Comparison of ENCODE assay signal across 26 cellular contexts in genomic region chr14:31142455-31143087, GRCh38.
"Had no signal": no experiment of that assay in that cellular context is flagged by ENCODE, and none has a peak within 500 bp of the region (broad histone marks: within the 10 kb centered on the region; RNA-seq: fewer than 3 reads in every experiment).

No MANE protein-coding gene starts in this region.

- DNase-seq: colonic mucosa; effector CD8-positive, alpha-beta T cell; endodermal cell; foreskin fibroblast; heart left ventricle; left cardiac atrium; natural killer cell; occipital lobe; pancreas; sigmoid colon; stimulated activated CD4-positive, alpha-beta T cell treated with anti-CD3 and anti-CD28 coated beads, Interleukin-2, amount 100 ng/mL, for 24 hours; stimulated activated CD4-positive, alpha-beta T cell treated with anti-CD3 and anti-CD28 coated beads, Interleukin-4, amount 100 ng/mL, for 24 hours; stimulated activated naive CD8-positive, alpha-beta T cell treated with anti-CD3 and anti-CD28 coated beads, Interleukin-15, Interleukin-2, amounts not matched to agents 100 U/mL and 50 U/mL, for 24 hours; substantia nigra; testis; upper lobe of left lung had no signal

- H3K27ac Mint-ChIP-seq: dendritic cell treated with granulocyte-macrophage colony-stimulating factor and Interleukin-4, amounts not matched to agents 40 ng/mL and 50 ng/mL, for 4 days; endodermal cell; memory B cell; natural killer cell; stimulated activated effector memory CD8-positive, alpha-beta T cell treated with anti-CD3 and anti-CD28 coated beads, Interleukin-12 subunit alpha, Interleukin-12 subunit beta, amount 100 ng/mL, for 72 hours had no signal

- H3K27ac ChIP-seq: colonic mucosa, epithelial cell of prostate, gastroesophageal sphincter, heart left ventricle, hepatocyte, pancreas, sigmoid colon, testis, tibial nerve, upper lobe of left lung had no signal

- FAIRE-seq: urothelium cell line had no signal

- ATAC-seq: esophagus mucosa; gastroesophageal sphincter; heart left ventricle; left cardiac atrium; natural killer cell; pancreas; stimulated activated effector memory CD8-positive, alpha-beta T cell treated with anti-CD3 and anti-CD28 coated beads, Interleukin-12 subunit alpha, Interleukin-12 subunit beta, amount 100 ng/mL, for 72 hours; stimulated activated naive CD8-positive, alpha-beta T cell treated with anti-CD3 and anti-CD28 coated beads, Interleukin-15, Interleukin-2, amounts not matched to agents 100 U/mL and 50 U/mL, for 24 hours had no signal

- H3K4me1 Mint-ChIP-seq: endodermal cell; memory B cell; natural killer cell; stimulated activated effector memory CD8-positive, alpha-beta T cell treated with anti-CD3 and anti-CD28 coated beads, Interleukin-12 subunit alpha, Interleukin-12 subunit beta, amount 100 ng/mL, for 72 hours had no signal

- H3K4me3 Mint-ChIP-seq: dendritic cell treated with granulocyte-macrophage colony-stimulating factor and Interleukin-4, amounts not matched to agents 40 ng/mL and 50 ng/mL, for 4 days; endodermal cell; memory B cell; natural killer cell; stimulated activated effector memory CD8-positive, alpha-beta T cell treated with anti-CD3 and anti-CD28 coated beads, Interleukin-12 subunit alpha, Interleukin-12 subunit beta, amount 100 ng/mL, for 72 hours had no signal

- H3K9me3 Mint-ChIP-seq: dendritic cell treated with granulocyte-macrophage colony-stimulating factor and Interleukin-4, amounts not matched to agents 40 ng/mL and 50 ng/mL, for 4 days; endodermal cell; memory B cell; natural killer cell; stimulated activated effector memory CD8-positive, alpha-beta T cell treated with anti-CD3 and anti-CD28 coated beads, Interleukin-12 subunit alpha, Interleukin-12 subunit beta, amount 100 ng/mL, for 72 hours had no signal

- H3K9me3 ChIP-seq: colonic mucosa, gastroesophageal sphincter, heart left ventricle, pancreas, sigmoid colon, testis, tibial nerve, upper lobe of left lung had no signal

- H3K4me3 ChIP-seq: colonic mucosa, gastroesophageal sphincter, heart left ventricle, hepatocyte, lung, pancreas, sigmoid colon, testis, tibial nerve, upper lobe of left lung had no signal

- H3K4me1 ChIP-seq: colonic mucosa, heart left ventricle, pancreas, sigmoid colon, testis, tibial nerve, upper lobe of left lung had no signal

- H3K27me3 Mint-ChIP-seq: dendritic cell treated with granulocyte-macrophage colony-stimulating factor and Interleukin-4, amounts not matched to agents 40 ng/mL and 50 ng/mL, for 4 days; memory B cell had no signal

- H3K27me3 ChIP-seq: colonic mucosa, gastroesophageal sphincter, heart left ventricle, hepatocyte, pancreas, sigmoid colon, testis, tibial nerve, upper lobe of left lung had no signal
